ENCODE assay signal across 28 cellular contexts in genomic region chr10:8344756-8345155, GRCh38.
"Had no signal": no experiment of that assay in that cellular context is flagged by ENCODE, and none has a peak within 500 bp of the region (broad histone marks: within the 10 kb centered on the region; RNA-seq: fewer than 3 reads in every experiment).

No MANE protein-coding gene starts in this region.

- FAIRE-seq: colon, endometrium, endothelial cell of umbilical vein, frontal cortex had no signal

- H3K36me3 ChIP-seq: colonic mucosa, esophagus muscularis mucosa, esophagus squamous epithelium, gastrocnemius medialis, gastroesophageal sphincter, heart left ventricle, heart right ventricle had no signal

- H3K27ac ChIP-seq: colonic mucosa, coronary artery, dorsolateral prefrontal cortex, epithelial cell of prostate, esophagus muscularis mucosa, esophagus squamous epithelium, foreskin keratinocyte, gastrocnemius medialis, gastroesophageal sphincter, heart left ventricle, heart right ventricle had no signal

- ATAC-seq: effector memory CD8-positive, alpha-beta T cell; esophagus mucosa; foreskin keratinocyte; gastrocnemius medialis; gastroesophageal sphincter; heart left ventricle; heart right ventricle had no signal

- H3K4me3 Mint-ChIP-seq: dendritic cell treated with granulocyte-macrophage colony-stimulating factor and Interleukin-4, amounts not matched to agents 40 ng/mL and 50 ng/mL, for 4 days; effector memory CD8-positive, alpha-beta T cell had no signal

- H3K27ac Mint-ChIP-seq: dendritic cell treated with granulocyte-macrophage colony-stimulating factor and Interleukin-4, amounts not matched to agents 40 ng/mL and 50 ng/mL, for 4 days; effector memory CD8-positive, alpha-beta T cell had no signal

- H3K9me3 Mint-ChIP-seq: dendritic cell treated with granulocyte-macrophage colony-stimulating factor and Interleukin-4, amounts not matched to agents 40 ng/mL and 50 ng/mL, for 4 days; effector memory CD8-positive, alpha-beta T cell had no signal

- H3K27me3 ChIP-seq: colonic mucosa, foreskin keratinocyte, gastrocnemius medialis, heart left ventricle had no signal

- DNase-seq: colonic mucosa; cortex of kidney; dermis blood vessel endothelial cell; dorsolateral prefrontal cortex; effector CD4-positive, alpha-beta T cell; effector CD8-positive, alpha-beta T cell; effector memory CD4-positive, alpha-beta T cell; effector memory CD8-positive, alpha-beta T cell; erythroblast; esophagus squamous epithelium; foreskin fibroblast; foreskin keratinocyte; foreskin melanocyte; gastrocnemius medialis; glutamatergic neuron; head of caudate nucleus; heart left ventricle; heart right ventricle had no signal

- H3K4me3 ChIP-seq: colonic mucosa, coronary artery, dorsolateral prefrontal cortex, esophagus muscularis mucosa, esophagus squamous epithelium, gastrocnemius medialis, gastroesophageal sphincter, heart left ventricle, heart right ventricle had no signal

- H3K4me1 ChIP-seq: colonic mucosa, esophagus muscularis mucosa, esophagus squamous epithelium, foreskin keratinocyte, gastrocnemius medialis, gastroesophageal sphincter, heart left ventricle, heart right ventricle had no signal

- H3K9me3 ChIP-seq: colonic mucosa, esophagus muscularis mucosa, esophagus squamous epithelium, gastrocnemius medialis, gastroesophageal sphincter, heart left ventricle had no signal
